Comparison of ENCODE assay signal across 15 cellular contexts in the genomic region with DNA sequence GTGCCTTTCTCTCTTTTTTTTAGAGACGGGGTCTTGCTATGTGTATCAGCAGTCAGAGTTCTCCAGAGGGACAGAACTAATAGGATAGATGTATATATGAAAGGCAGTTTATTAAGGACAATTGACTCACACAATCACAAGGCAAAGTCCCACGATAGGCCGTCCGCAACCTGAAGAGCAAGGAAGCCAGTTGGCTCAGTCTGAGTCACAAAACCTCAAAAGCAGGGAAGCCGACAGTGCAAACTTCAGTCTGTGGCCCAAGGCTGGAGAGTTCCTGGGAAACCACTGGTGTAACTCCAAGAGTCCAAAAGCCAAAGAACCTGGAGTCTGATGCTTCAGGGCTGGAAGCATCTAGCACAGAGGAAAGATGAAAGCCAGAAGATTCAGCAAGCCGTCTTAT. TPM values are rescaled to one million over a fixed set of nuclear protein-coding genes. Genes with fewer than 3 reads are reported as not detected.
DNase-seq lines count a peak whose midpoint lies in the region; ATAC-seq, FAIRE-seq and TF ChIP-seq lines count a peak whose summit lies in the region.
"Had no signal": no experiment of that assay in that cellular context is flagged by ENCODE, and none has a peak within 500 bp of the region (broad histone marks: within the 10 kb centered on the region; RNA-seq: fewer than 3 reads in every experiment).

No MANE protein-coding gene starts in this region.

- no peaks in the 10 kb centered on the region for H3K79me2 ChIP-seq in keratinocyte (ENCODE audit: control insufficient read depth, insufficient read depth, low read length)

- dilution Hi-C loops in keratinocyte (cut with MboI; ENCODE audit: extremely low pct_ligation_motif_present, low sequenced_read_pairs) = no loop called here

- no peak for TF ChIP-seq CTCF in astrocyte of the spinal cord (IDR thresholded peaks at IDR 0.05; ENCODE audit: low read depth, low read length)
- no peak for TF ChIP-seq CTCF in keratinocyte (optimal IDR thresholded peaks at IDR 0.05 in 1 of 3, IDR thresholded peaks at IDR 0.05 in 1 of 3, conservative IDR thresholded peaks at IDR 0.05 in 1 of 3; ENCODE audit: extremely low read depth in 1 of 3, insufficient read depth in 2 of 3, low read length in 3 of 3)

- H3K9me1 ChIP-seq in keratinocyte (ENCODE audit: control insufficient read depth, extremely low read depth, insufficient read depth, low read length) = no peaks in the 10 kb centered on the region

- H4K20me1 ChIP-seq in keratinocyte (ENCODE audit: control insufficient read depth, extremely low read depth, insufficient read depth, low read length) = no peaks in the 10 kb centered on the region

- no peak overlapping the region for H3K4me2 ChIP-seq in keratinocyte (ENCODE audit: control insufficient read depth, extremely low read depth, insufficient read depth, low read depth, low read length)
- H3K4me2 ChIP-seq: SK-N-SH had no signal

- no peak overlapping the region for H3K27ac ChIP-seq in keratinocyte (ENCODE audit: control insufficient read depth, insufficient read depth, low read length)
- H3K27ac ChIP-seq: esophagus squamous epithelium, suprapubic skin had no signal

- H3K27me3 ChIP-seq in keratinocyte (ENCODE audit: control insufficient read depth, extremely low read depth, insufficient read depth, low read length) = no peaks in the 10 kb centered on the region
- H3K27me3 ChIP-seq: esophagus squamous epithelium, suprapubic skin had no signal

- DNase-seq in ACHN (peak; percentile 41), HT1080 (ENCODE audit: low read depth) (peak; percentile 92), astrocyte of the spinal cord (ENCODE audit: low read depth, low spot score) (peak; percentile 83), keratinocyte (ENCODE audit: low read depth, low spot score) (no peak), activated gamma-delta T cell (lab: John Stamatoyannopoulos, UW) (no peak), NOMO-1 (lab: John Stamatoyannopoulos, UW; ENCODE audit: unreplicated experiment in 2 of 2) (no peak)
- DNase-seq: activated B cell treated with CpG ODN at 0.5 μM for 24 hours; activated CD8-positive, alpha-beta memory T cell treated with anti-CD3 and anti-CD28 coated beads, Interleukin-2, amount 50 U/mL, for 4 hours; esophagus squamous epithelium; SK-N-SH had no signal

- no peaks in the 10 kb centered on the region for H3K36me3 ChIP-seq in keratinocyte (ENCODE audit: control insufficient read depth in 2 of 2, extremely low read depth in 1 of 2, insufficient read depth in 2 of 2, low read length in 2 of 2)
- H3K36me3 ChIP-seq: esophagus squamous epithelium had no signal

- in situ Hi-C loops in ACHN (cut with HindIII; ENCODE audit: low pct_ligation_motif_present, low pct_unique_long_range_greater_than_20kb, low sequenced_read_pairs) (no loop called here), astrocyte of the spinal cord (cut with HindIII; ENCODE audit: low sequenced_read_pairs) (no loop called here)

- H3K4me1 ChIP-seq in keratinocyte (ENCODE audit: control insufficient read depth, extremely low read depth, insufficient read depth, low read length) = peaks cover 10% of the 10 kb centered on the region

- no peaks in the 10 kb centered on the region for H3K9me3 ChIP-seq in keratinocyte (ENCODE audit: control insufficient read depth, low read depth, low read length)
- H3K9me3 ChIP-seq: esophagus squamous epithelium, SK-N-SH, suprapubic skin had no signal

- ATAC-seq in HG02870 (IDR thresholded peaks at IDR 0.05; ENCODE audit: unreplicated experiment) (no peak), HG03135 (IDR thresholded peaks at IDR 0.05; ENCODE audit: unreplicated experiment) (no peak)
- ATAC-seq: activated naive CD4-positive, alpha-beta T cell treated with anti-CD3 and anti-CD28 coated beads, Interleukin-2, amount 50 U/mL, for 72 hours had no signal

- FAIRE-seq in keratinocyte (lab: Jason Lieb, UNC) = peak; percentile 82
- FAIRE-seq: colon had no signal

- H3K4me3 ChIP-seq in astrocyte of the spinal cord (ENCODE audit: low read depth, low read length) (no peak overlapping the region), keratinocyte (ENCODE audit: control insufficient read depth in 2 of 3, extremely low read depth in 1 of 3, insufficient read depth in 2 of 3, low read depth in 1 of 3, low read length in 3 of 3) (no peak overlapping the region)
- H3K4me3 ChIP-seq: esophagus squamous epithelium, suprapubic skin had no signal

- no peak overlapping the region for H2AFZ ChIP-seq in keratinocyte (ENCODE audit: control insufficient read depth, low read length)

- no peak overlapping the region for H3K9ac ChIP-seq in keratinocyte (ENCODE audit: control insufficient read depth, extremely low read depth, insufficient read depth, low read length)
- H3K9ac ChIP-seq: SK-N-SH had no signal

RNA-seq across cellular contexts. Expression of a gene that starts 16.3 kb away (rescaled TPM):
- 191 and 346 TPM in 2 replicates for total RNA-seq in HT1080 (2014; rRNA removed; shearing (Covaris generic))
- polyA plus RNA-seq in HT1080 (2015; cell fraction: cytosol; rRNA removed) = 637 and 691 TPM in 2 replicates
- 318 and 369 TPM in 2 replicates for polyA plus RNA-seq in HT1080 (2015; cell fraction: nucleus; rRNA removed)
- 221 to 358 TPM (median 291 TPM) in 3 replicates for polyA plus RNA-seq in keratinocyte
- 440 TPM for polyA plus RNA-seq in keratinocyte (2011; ENCODE audit: low read depth)
- 184 and 205 TPM in 2 replicates for polyA plus RNA-seq in keratinocyte (2011; cell fraction: cytosol; rRNA removed)
- polyA plus RNA-seq in keratinocyte (2011; cell fraction: nucleus; rRNA removed) = 69.2 and 73.1 TPM in 2 replicates
- polyA plus RNA-seq in keratinocyte (2012; ENCODE audit: low replicate concordance) = 263 and 302 TPM in 2 replicates
- polyA minus RNA-seq in keratinocyte = 12.8 to 75.3 TPM (median 47.7 TPM) in 3 replicates
- polyA minus RNA-seq in keratinocyte (2011; cell fraction: cytosol; rRNA and poly(A)+ RNA removed) = 99.0 TPM
- 17.0 and 21.1 TPM in 2 replicates for polyA minus RNA-seq in keratinocyte (2011; cell fraction: nucleus; rRNA and poly(A)+ RNA removed)

RNA-seq across cellular contexts. Expression of a gene that starts 47.1 kb away (rescaled TPM):
- total RNA-seq in HT1080 (2014; rRNA removed; shearing (Covaris generic)) = 13.5 and 15.9 TPM in 2 replicates
- 18.2 and 19.4 TPM in 2 replicates for polyA plus RNA-seq in HT1080 (2015; cell fraction: cytosol; rRNA removed)
- polyA plus RNA-seq in HT1080 (2015; cell fraction: nucleus; rRNA removed) = 18.8 and 21.0 TPM in 2 replicates
- polyA plus RNA-seq in keratinocyte = 11.3 to 15.9 TPM (median 13.4 TPM) in 3 replicates
- polyA plus RNA-seq in keratinocyte (2011; ENCODE audit: low read depth) = 13.9 TPM
- polyA plus RNA-seq in keratinocyte (2011; cell fraction: cytosol; rRNA removed) = 8.1 and 10.3 TPM in 2 replicates
- polyA plus RNA-seq in keratinocyte (2011; cell fraction: nucleus; rRNA removed) = 14.3 and 19.8 TPM in 2 replicates
- polyA plus RNA-seq in keratinocyte (2012; ENCODE audit: low replicate concordance) = 8.5 and 10.0 TPM in 2 replicates
- 3.0 to 11.2 TPM (median 7.4 TPM) in 3 replicates for polyA minus RNA-seq in keratinocyte
- polyA minus RNA-seq in keratinocyte (2011; cell fraction: cytosol; rRNA and poly(A)+ RNA removed) = 9.6 TPM
- 8.2 and 13.8 TPM in 2 replicates for polyA minus RNA-seq in keratinocyte (2011; cell fraction: nucleus; rRNA and poly(A)+ RNA removed)

Comparison
In these comparisons a context has a peak if more than half of its experiments do, and no peak if none do; other contexts are left out.
1. DNase-seq: peak in ACHN (single experiment), HT1080 (single experiment) and astrocyte of the spinal cord (single experiment); none in keratinocyte (single experiment), activated gamma-delta T cell (single experiment) and NOMO-1 (0 of 2).